20 cellular contexts compared by ENCODE assay signal in the genomic region with DNA sequence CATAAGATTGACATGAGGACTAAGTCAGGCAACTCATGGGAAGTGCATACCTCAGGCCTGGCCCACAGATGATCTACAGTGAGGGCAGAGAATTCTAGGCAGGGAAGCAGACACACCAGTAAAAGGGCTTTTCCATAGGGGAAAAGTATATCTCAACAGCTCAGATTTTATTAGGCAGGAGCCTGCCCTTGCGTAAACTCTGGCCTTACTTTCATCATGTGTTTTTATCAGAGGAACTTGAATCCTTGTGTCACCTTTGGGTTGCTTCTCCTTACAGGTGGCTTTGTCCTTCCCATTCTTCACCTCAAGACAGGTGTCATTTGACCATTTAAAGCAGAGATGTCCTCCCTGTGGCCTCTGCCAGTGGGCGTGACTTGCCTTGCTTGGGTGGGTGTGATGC.
"Had no signal": no experiment of that assay in that cellular context is flagged by ENCODE, and none has a peak within 500 bp of the region (broad histone marks: within the 10 kb centered on the region; RNA-seq: fewer than 3 reads in every experiment).

No MANE protein-coding gene starts in this region.

- H3K27ac ChIP-seq: coronary artery, hepatocyte, neutrophil, right atrium auricular region had no signal

- DNase-seq: effector CD4-positive, alpha-beta T cell; endodermal cell; erythroblast; foreskin melanocyte; head of caudate nucleus; left colon; left ventricle myocardium superior; mesenchymal stem cell; midbrain; small intestine; stimulated activated CD4-positive, alpha-beta T cell treated with anti-CD3 and anti-CD28 coated beads, Interleukin-12 subunit alpha, Interleukin-12 subunit beta, amount 100 ng/mL, for 4 hours; stimulated activated naive CD4-positive, alpha-beta T cell treated with Interleukin-2 at 50 U/mL for 16 hours had no signal

- H3K36me3 ChIP-seq: neutrophil, right atrium auricular region had no signal

- H3K9me3 Mint-ChIP-seq: natural killer cell treated with Interleukin-12 subunit alpha and Interleukin-12 subunit beta and Interleukin-15 and Interleukin-18, amount 100 ng/mL, for 72 hours had no signal

- H3K27me3 Mint-ChIP-seq: natural killer cell treated with Interleukin-12 subunit alpha and Interleukin-12 subunit beta and Interleukin-15 and Interleukin-18, amount 100 ng/mL, for 72 hours; type B pancreatic cell had no signal

- H3K4me2 ChIP-seq: hepatocyte had no signal

- H3K27ac Mint-ChIP-seq: endodermal cell; natural killer cell treated with Interleukin-12 subunit alpha and Interleukin-12 subunit beta and Interleukin-15 and Interleukin-18, amount 100 ng/mL, for 72 hours; type B pancreatic cell had no signal

- H3K9me3 ChIP-seq: neutrophil had no signal

- H2AFZ ChIP-seq: hepatocyte had no signal

- H3K4me3 Mint-ChIP-seq: endodermal cell; natural killer cell treated with Interleukin-12 subunit alpha and Interleukin-12 subunit beta and Interleukin-15 and Interleukin-18, amount 100 ng/mL, for 72 hours; type B pancreatic cell had no signal

- H3K27me3 ChIP-seq: hepatocyte, neutrophil, right atrium auricular region had no signal

- H3K4me3 ChIP-seq: coronary artery, hepatocyte, lung, right atrium auricular region had no signal

- FAIRE-seq: endothelial cell of umbilical vein, small intestine had no signal

- ATAC-seq: left colon; left ventricle myocardium superior; natural killer cell treated with Interleukin-12 subunit alpha and Interleukin-12 subunit beta and Interleukin-15 and Interleukin-18, amount 100 ng/mL, for 72 hours had no signal
